ENCODE assay signal across 9 cellular contexts in the genomic region with DNA sequence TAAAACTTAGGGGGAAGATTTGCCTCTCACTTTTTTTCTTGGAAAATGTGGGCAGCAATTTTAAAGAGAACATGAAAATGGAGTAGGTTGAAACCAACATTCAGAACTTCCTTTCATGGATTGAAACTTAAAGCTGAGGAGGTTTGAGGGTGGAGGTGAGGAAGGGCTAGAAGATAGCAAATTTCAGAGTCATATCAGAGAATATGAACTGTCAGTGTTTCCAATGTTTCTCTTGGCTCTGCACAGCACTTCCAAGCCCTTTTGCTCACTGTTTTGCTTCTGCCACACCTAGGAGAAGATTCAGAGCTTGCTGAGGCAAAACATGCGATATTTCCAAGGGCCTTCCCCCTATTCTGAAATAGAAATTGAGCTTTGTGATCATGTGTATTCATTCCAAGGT.
A peak's percentile ranks its signal among the peaks of the same experiment; 100 is the strongest.
DNase-seq lines count a peak whose midpoint lies in the region; ATAC-seq and TF ChIP-seq lines count a peak whose summit lies in the region.
"Had no signal": no experiment of that assay in that cellular context is flagged by ENCODE, and none has a peak within 500 bp of the region (broad histone marks: within the 10 kb centered on the region; RNA-seq: fewer than 3 reads in every experiment).

No MANE protein-coding gene starts in this region.

- H2AFZ ChIP-seq in parathyroid adenoma = no peak overlapping the region

- H3K27me3 Mint-ChIP-seq in CD4-positive, alpha-beta T cell = peaks cover 24% of the 10 kb centered on the region
- H3K27me3 Mint-ChIP-seq in CD8-positive, alpha-beta memory T cell = peaks cover 12 to 16% of the 10 kb centered on the region in 2 donors

- no peak for DNase-seq in CD4-positive, alpha-beta T cell
- DNase-seq in fibroblast of pulmonary artery (ENCODE audit: low read depth) (no peak), NCI-H1092 treated with DMSO at 0.1 percent for 48 hours (lab: John Stamatoyannopoulos, UW) (no peak)
- no peak for DNase-seq in CD8-positive, alpha-beta memory T cell
- DNase-seq: NK-92 treated with Interleukin-12 subunit alpha and Interleukin-12 subunit beta, amount 100 ng/mL, for 24 hours had no signal

- H3K4me3 Mint-ChIP-seq in CD4-positive, alpha-beta T cell = peak overlapping the region; percentile 42
- no peak overlapping the region for H3K4me3 Mint-ChIP-seq in CD8-positive, alpha-beta memory T cell

- no peak for TF ChIP-seq CTCF in CD4-positive, alpha-beta T cell (IDR thresholded peaks at IDR 0.05)
- TF ChIP-seq CTCF in VCaP (conservative IDR thresholded peaks at IDR 0.05) (no peak), fibroblast of pulmonary artery (IDR thresholded peaks at IDR 0.05; ENCODE audit: low read length, missing control alignments) (no peak), parathyroid adenoma (IDR thresholded peaks at IDR 0.05) (no peak)

- peaks cover 12% of the 10 kb centered on the region for H3K36me3 ChIP-seq in parathyroid adenoma (ENCODE audit: control insufficient read depth, insufficient read depth, low read length)
- H3K36me3 ChIP-seq in CD8-positive, alpha-beta memory T cell (ENCODE audit: insufficient read depth, low read length) = no peaks in the 10 kb centered on the region

- H3K4me3 ChIP-seq in fibroblast of pulmonary artery (replicated peaks; ENCODE audit: low read depth, low read length) = peak overlapping the region; percentile 82
- H3K4me3 ChIP-seq in parathyroid adenoma (ENCODE audit: low read depth, low read length) = peak overlapping the region; percentile 100
- H3K4me3 ChIP-seq in CD8-positive, alpha-beta memory T cell (ENCODE audit: low read length) = no peak overlapping the region

- H3K4me1 ChIP-seq in parathyroid adenoma = peaks cover 5% of the 10 kb centered on the region
- H3K4me1 ChIP-seq in CD8-positive, alpha-beta memory T cell (ENCODE audit: insufficient read depth, low read length) = peaks cover 8% of the 10 kb centered on the region

- H3K4me2 ChIP-seq in parathyroid adenoma (ENCODE audit: low read length) = peak overlapping the region; percentile 74

- intact Hi-C loops in CD4-positive, alpha-beta T cell (cut with DNase I, micrococcal nuclease) = loop anchor here in 1 of 2 experiments (10.0 kb wide), 1 partner anchor 133 kb away; no protein-coding TSS in a partner anchor

- no peaks in the 10 kb centered on the region for H3K9me3 ChIP-seq in CD4-positive, alpha-beta T cell (ENCODE audit: control insufficient read depth, low read length)
- H3K9me3 ChIP-seq in parathyroid adenoma (ENCODE audit: control insufficient read depth, low read length) = no peaks in the 10 kb centered on the region
- H3K9me3 ChIP-seq in CD8-positive, alpha-beta memory T cell (ENCODE audit: low read length) = no peaks in the 10 kb centered on the region

- H3K27ac Mint-ChIP-seq in CD4-positive, alpha-beta T cell = no peak overlapping the region
- no peak overlapping the region for H3K27ac Mint-ChIP-seq in CD8-positive, alpha-beta memory T cell

- POLR2A ChIA-PET in CD4-positive, alpha-beta T cell (lab: Charles Lee) = no interaction called here
- POLR2A ChIA-PET in CD8-positive, alpha-beta memory T cell (lab: Charles Lee) = no interaction called here

- no peak overlapping the region for H3K27ac ChIP-seq in CD4-positive, alpha-beta T cell (ENCODE audit: low read depth, low read length)
- H3K27ac ChIP-seq in VCaP (peak overlapping the region; percentile 96), parathyroid adenoma (peak overlapping the region; percentile 81)
- H3K27ac ChIP-seq in CD8-positive, alpha-beta memory T cell (ENCODE audit: low read depth, low read length) = no peak overlapping the region

- H3K9me3 Mint-ChIP-seq in CD4-positive, alpha-beta T cell = no peaks in the 10 kb centered on the region
- no peaks in the 10 kb centered on the region for H3K9me3 Mint-ChIP-seq in CD8-positive, alpha-beta memory T cell

- H3K79me2 ChIP-seq in parathyroid adenoma = peaks cover 13% of the 10 kb centered on the region

- no peak overlapping the region for H3K9ac ChIP-seq in parathyroid adenoma

- ATAC-seq in CD4-positive, alpha-beta T cell (ENCODE audit: poor library complexity) = no peak
- ATAC-seq in GM19324 (IDR thresholded peaks at IDR 0.05; ENCODE audit: low FRiP score, unreplicated experiment) (no peak), HG03469 (IDR thresholded peaks at IDR 0.05; ENCODE audit: unreplicated experiment) (no peak)

- CTCF ChIA-PET in CD4-positive, alpha-beta T cell (lab: Charles Lee) = no interaction called here
- CTCF ChIA-PET in CD8-positive, alpha-beta memory T cell (lab: Charles Lee) = interaction anchor here (1.3 kb wide), 1 partner anchor 338 kb away, joined by 3 read pairs; no protein-coding TSS in a partner anchor

- H3K36me3 Mint-ChIP-seq in CD4-positive, alpha-beta T cell (ENCODE audit: low read depth) = no peaks in the 10 kb centered on the region
- peaks cover 0 to 7% (median 0%) of the 10 kb centered on the region in 3 donors for H3K36me3 Mint-ChIP-seq in CD8-positive, alpha-beta memory T cell

- peaks cover 13% of the 10 kb centered on the region for H3K4me1 Mint-ChIP-seq in CD4-positive, alpha-beta T cell (ENCODE audit: low read depth)
- peaks cover 6 to 16% (median 16%) of the 10 kb centered on the region in 3 donors for H3K4me1 Mint-ChIP-seq in CD8-positive, alpha-beta memory T cell

- peaks cover 23% of the 10 kb centered on the region for H3K27me3 ChIP-seq in CD4-positive, alpha-beta T cell (ENCODE audit: control insufficient read depth, insufficient read depth, low read length)
- no peaks in the 10 kb centered on the region for H3K27me3 ChIP-seq in parathyroid adenoma (ENCODE audit: control insufficient read depth, insufficient read depth, low read length)
- H3K27me3 ChIP-seq in CD8-positive, alpha-beta memory T cell (ENCODE audit: insufficient read depth, low read length, poor library complexity, severe bottlenecking) = peaks cover 17% of the 10 kb centered on the region

Comparison
In these comparisons a context has a peak if more than half of its experiments do, and no peak if none do; other contexts are left out.
1. H3K27ac ChIP-seq: peak in VCaP (single experiment) and parathyroid adenoma (single experiment); none in CD4-positive, alpha-beta T cell (single experiment) and CD8-positive, alpha-beta memory T cell (single experiment).